Comparison of ENCODE assay signal across 19 cellular contexts in genomic region chr13:38922170-38922569, GRCh38.
A peak's percentile ranks its signal among the peaks of the same experiment; 100 is the strongest.
DNase-seq lines count a peak whose midpoint lies in the region; ATAC-seq, FAIRE-seq and TF ChIP-seq lines count a peak whose summit lies in the region.
"Had no signal": no experiment of that assay in that cellular context is flagged by ENCODE, and none has a peak within 500 bp of the region (broad histone marks: within the 10 kb centered on the region; RNA-seq: fewer than 3 reads in every experiment).

No MANE protein-coding gene starts in this region.

- no peak overlapping the region for H2AK9ac ChIP-seq in IMR-90 (replicated peaks; ENCODE audit: low read depth, low read length, poor library complexity)

- TF ChIP-seq RAD21 in IMR-90 (IDR thresholded peaks at IDR 0.05; ENCODE audit: low read length) (no peak), H1 (IDR thresholded peaks at IDR 0.05 in 1 of 2, conservative IDR thresholded peaks at IDR 0.05 in 1 of 2; ENCODE audit: low read depth in 2 of 2, low read length in 2 of 2) (no peak), SK-N-SH (IDR thresholded peaks at IDR 0.05; ENCODE audit: low read length) (no peak)

- no peak overlapping the region for H3K4me3 ChIP-seq in IMR-90 (ENCODE audit: insufficient read depth, low read depth, low read length)
- no peak overlapping the region for H3K4me3 ChIP-seq in H1 (ENCODE audit: extremely low read depth in 1 of 4, insufficient read depth in 2 of 4, low read depth in 3 of 4, low read length in 4 of 4)
- H3K4me3 ChIP-seq in neuronal stem cell (ENCODE audit: low read length in 2 of 2): no peak overlapping the region
- no peak overlapping the region for H3K4me3 ChIP-seq in SK-N-SH (ENCODE audit: low read depth in 2 of 2, low read length in 1 of 2)
- H3K4me3 ChIP-seq: GM12878, GM23248, HAP-1 had no signal

- TF ChIP-seq CTCF in IMR-90 (conservative IDR thresholded peaks at IDR 0.05; ENCODE audit: low read depth, low read length): no peak
- TF ChIP-seq CTCF in H1 (IDR thresholded peaks at IDR 0.05; ENCODE audit: control extremely low read depth in 1 of 3, insufficient read depth in 1 of 3, low read depth in 1 of 3, low read length in 3 of 3): no peak
- no peak for TF ChIP-seq CTCF in SK-N-SH (IDR thresholded peaks at IDR 0.05)

- H3K4ac ChIP-seq in IMR-90 (ENCODE audit: low read depth, low read length) (no peak overlapping the region), H1 (replicated peaks; ENCODE audit: insufficient read length, low read depth, low read length) (no peak overlapping the region), neuronal stem cell (ENCODE audit: low read length) (no peak overlapping the region)

- dilution Hi-C loops in IMR-90 (cut with HindIII; ENCODE audit: low sequenced_read_pairs, unreplicated experiment): no loop called here

- H4K20me1 ChIP-seq in IMR-90 (ENCODE audit: insufficient read depth, low read length) (no peaks in the 10 kb centered on the region), H1 (replicated peaks in 1 of 2; ENCODE audit: control insufficient read depth in 1 of 2, insufficient read depth in 2 of 2, low read length in 2 of 2) (no peaks in the 10 kb centered on the region), SK-N-SH (ENCODE audit: insufficient read depth) (no peaks in the 10 kb centered on the region)

- BruUV-seq in IMR-90 (replicated peaks; lab: Mats Ljungman, UMichigan): no TSS peak

- intact Hi-C loops in IMR-90 (cut with micrococcal nuclease): no loop called here

- H3K9me1 ChIP-seq in IMR-90 (ENCODE audit: insufficient read depth, low read length): no peaks in the 10 kb centered on the region

- H2BK5ac ChIP-seq in IMR-90 (ENCODE audit: low read depth, low read length, poor library complexity, severe bottlenecking) (no peak overlapping the region), H1 (ENCODE audit: low read depth, low read length) (no peak overlapping the region), neuronal stem cell (ENCODE audit: low read length) (no peak overlapping the region)

- H3K36me3 ChIP-seq in IMR-90 (ENCODE audit: control insufficient read depth, insufficient read depth, low read length): no peaks in the 10 kb centered on the region
- H3K36me3 ChIP-seq in H1 (ENCODE audit: control insufficient read depth in 2 of 4, insufficient read depth in 4 of 4, low read length in 3 of 4): no peaks in the 10 kb centered on the region
- H3K36me3 ChIP-seq in neuronal stem cell (replicated peaks in 1 of 2; ENCODE audit: control insufficient read depth in 2 of 2, insufficient read depth in 2 of 2, low read length in 2 of 2): peaks cover 0 to 1% of the 10 kb centered on the region in 2 donors
- no peaks in the 10 kb centered on the region for H3K36me3 ChIP-seq in SK-N-SH (replicated peaks in 1 of 2; ENCODE audit: control insufficient read depth in 1 of 2, insufficient read depth in 2 of 2, low read length in 1 of 2)
- H3K36me3 ChIP-seq: HAP-1 had no signal

- H4K91ac ChIP-seq in IMR-90 (ENCODE audit: insufficient read depth, low read depth, low read length) (no peak overlapping the region), H1 (replicated peaks; ENCODE audit: insufficient read length, low read length) (no peak overlapping the region), neuronal stem cell (ENCODE audit: low read depth, low read length, poor library complexity) (no peak overlapping the region)

- H3K18ac ChIP-seq in IMR-90 (ENCODE audit: low read depth, low read length) (no peak overlapping the region), H1 (ENCODE audit: extremely low read depth, low read length) (no peak overlapping the region), neuronal stem cell (ENCODE audit: low read length) (no peak overlapping the region)

- H3K27me3 ChIP-seq in IMR-90 (ENCODE audit: control insufficient read depth, insufficient read depth, low read length): no peaks in the 10 kb centered on the region
- H3K27me3 ChIP-seq in H1 (replicated peaks in 1 of 4; ENCODE audit: control insufficient read depth in 3 of 4, extremely low read depth in 1 of 4, insufficient read depth in 3 of 4, low read length in 3 of 4): no peaks in the 10 kb centered on the region
- no peaks in the 10 kb centered on the region for H3K27me3 ChIP-seq in neuronal stem cell (ENCODE audit: control insufficient read depth in 3 of 3, insufficient read depth in 3 of 3, low read depth in 1 of 3, low read length in 3 of 3)
- no peaks in the 10 kb centered on the region for H3K27me3 ChIP-seq in SK-N-SH (ENCODE audit: insufficient read depth)

- TF ChIP-seq EP300 in H1 (IDR thresholded peaks at IDR 0.05; ENCODE audit: borderline replicate concordance in 1 of 2, low read depth in 2 of 2, low read length in 2 of 2) (no peak), SK-N-SH (IDR thresholded peaks at IDR 0.05; ENCODE audit: borderline replicate concordance in 1 of 2, low read depth in 1 of 2, low read length in 1 of 2) (no peak)

- CTCF ChIA-PET in IMR-90 (lab: Yijun Ruan, JAX) (interaction anchor here (0.7 kb wide), 1 partner anchor 222 kb away, joined by 3 read pairs; no protein-coding TSS in a partner anchor), H1 (lab: Charles Lee; ENCODE audit: partially characterized antibody) (interaction anchor here (0.9 to 1.2 kb wide), 2 partner anchors 51 to 219 kb away, joined by 3 read pairs; no protein-coding TSS in a partner anchor), SK-N-SH (lab: Yijun Ruan, JAX) (interaction anchor here (0.8 to 1.1 kb wide), 3 partner anchors 12 to 46 kb away, joined by 3 read pairs; no protein-coding TSS in a partner anchor)

- POLR2A ChIA-PET in IMR-90 (lab: Charles Lee; ENCODE audit: unreplicated experiment): no interaction called here
- POLR2A ChIA-PET in H1 (lab: Charles Lee; ENCODE audit: partially characterized antibody): no interaction called here
- POLR2A ChIA-PET in SK-N-SH (lab: Yijun Ruan, JAX): no interaction called here

- no peak overlapping the region for H3K4me2 ChIP-seq in IMR-90 (ENCODE audit: low read depth, low read length)
- no peak overlapping the region for H3K4me2 ChIP-seq in H1 (ENCODE audit: insufficient read depth in 1 of 2, low read depth in 2 of 2, low read length in 2 of 2)
- H3K4me2 ChIP-seq in neuronal stem cell (ENCODE audit: insufficient read depth, low read length, poor library complexity, severe bottlenecking): no peak overlapping the region
- H3K4me2 ChIP-seq in SK-N-SH: no peak overlapping the region

- H3F3A ChIP-seq in SK-N-SH (replicated peaks; ENCODE audit: insufficient read depth): no peaks in the 10 kb centered on the region

- no peaks in the 10 kb centered on the region for H3K4me1 ChIP-seq in IMR-90 (ENCODE audit: control insufficient read depth, insufficient read depth, low read length)
- peaks cover 0 to 3% (median 0%) of the 10 kb centered on the region in 4 experiments; a peak in 1 of 7 replicates for H3K4me1 ChIP-seq in H1 (replicated peaks in 1 of 4; ENCODE audit: control insufficient read depth in 3 of 4, insufficient read depth in 4 of 4, low read length in 3 of 4)
- peaks cover 3 to 5% of the 10 kb centered on the region in 2 donors for H3K4me1 ChIP-seq in neuronal stem cell (ENCODE audit: control insufficient read depth in 2 of 2, insufficient read depth in 1 of 2, low read depth in 1 of 2, low read length in 2 of 2)
- H3K4me1 ChIP-seq in SK-N-SH (ENCODE audit: control insufficient read depth in 1 of 2, insufficient read depth in 2 of 2, low read depth in 1 of 2, low read length in 1 of 2): no peaks in the 10 kb centered on the region
- H3K4me1 ChIP-seq: HAP-1 had no signal

- H3K27ac ChIP-seq in IMR-90 (ENCODE audit: insufficient read depth, low read length) (no peak overlapping the region), H1 (ENCODE audit: low read depth, low read length) (no peak overlapping the region), neuronal stem cell (replicated peaks; ENCODE audit: low read length) (no peak overlapping the region), SK-N-SH (ENCODE audit: low read depth in 2 of 2, low read length in 1 of 2) (no peak overlapping the region)
- H3K27ac ChIP-seq: GM23248 had no signal

- H2AFZ ChIP-seq in IMR-90 (replicated peaks; ENCODE audit: low read length, poor library complexity) (no peak overlapping the region), H1 (ENCODE audit: low read length) (peak overlapping the region; percentile 89), neuronal stem cell (ENCODE audit: low read length) (peak overlapping the region; percentile 65), SK-N-SH (ENCODE audit: low read depth) (no peak overlapping the region)
- H2AFZ ChIP-seq: GM23248 had no signal

- DNase-seq in IMR-90 (no peak), H1 (ENCODE audit: low read depth in 1 of 2, low spot score in 2 of 2) (no peak), neuronal stem cell (ENCODE audit: low spot score) (no peak), NCI-H2107 (lab: John Stamatoyannopoulos, UW) (no peak), SK-N-SH (no peak), NCI-H1694 (lab: John Stamatoyannopoulos, UW) (no peak)
- DNase-seq: C1 segment of cervical spinal cord; CD4-positive, alpha-beta memory T cell; COR-L47; DMS 273 treated with DMSO at 0.1 percent for 48 hours; DMS79; EL; GDM1; GM23248; HFFc6 had no signal

- H3K23me2 ChIP-seq in H1 (ENCODE audit: low read depth, low read length): no peaks in the 10 kb centered on the region; the same call in 1 of the 2 replicates

- ATAC-seq in IMR-90 (ENCODE audit: low read depth): no peak
- ATAC-seq: GM12878 had no signal

- no peak for FAIRE-seq in H1 (lab: Jason Lieb, UNC)
- FAIRE-seq: GM12878, GM19239, H54 had no signal

- H4K8ac ChIP-seq in IMR-90 (ENCODE audit: low read depth in 2 of 2, low read length in 2 of 2) (no peak overlapping the region), H1 (ENCODE audit: extremely low read depth, insufficient read depth, low read length) (no peak overlapping the region), neuronal stem cell (ENCODE audit: low read depth, low read length) (no peak overlapping the region)

- H2BK120ac ChIP-seq in IMR-90 (ENCODE audit: low read depth, low read length): no peak overlapping the region
- H2BK120ac ChIP-seq in H1 (replicated peaks; ENCODE audit: low read depth, low read length): no peak overlapping the region
- H2BK120ac ChIP-seq in neuronal stem cell (ENCODE audit: low read depth, low read length): no peak overlapping the region

- no peaks in the 10 kb centered on the region for H3K9me2 ChIP-seq in SK-N-SH

- H3K23ac ChIP-seq in IMR-90 (ENCODE audit: low read depth, low read length) (no peak overlapping the region), H1 (ENCODE audit: insufficient read length) (no peak overlapping the region), neuronal stem cell (ENCODE audit: low read depth, low read length, poor library complexity) (no peak overlapping the region)

- H3K79me1 ChIP-seq in IMR-90 (ENCODE audit: low read depth in 1 of 2, low read length in 2 of 2) (no peaks in the 10 kb centered on the region), H1 (ENCODE audit: low read depth, low read length) (no peaks in the 10 kb centered on the region), neuronal stem cell (ENCODE audit: low read depth, low read length) (no peaks in the 10 kb centered on the region)

- in situ Hi-C loops in IMR-90 (cut with MboI; ENCODE audit: low sequenced_read_pairs): no loop called here

- WGBS in IMR-90 (ENCODE audit: extremely low coverage in 2 of 2, insufficient read length in 1 of 2), 2 experiments: no CpG with 5 or more reads among the region's 1 CpG
- WGBS in H1 (ENCODE audit: extremely low coverage in 1 of 2, insufficient coverage in 1 of 2, insufficient read length in 1 of 2, insufficient replicate concordance in 2 of 2, low coverage in 1 of 2, low lambda C conversion rate in 2 of 2, missing lambda C conversion rate in 1 of 2), 2 experiments: 74% methylated on average over 1 of the region's 1 CpG; no CpG with 5 or more reads in 1 of the 2 experiments
- WGBS in neuronal stem cell (ENCODE audit: extremely low coverage in 2 of 2, insufficient read length in 2 of 2, insufficient replicate concordance in 1 of 2), 2 donors: no CpG with 5 or more reads among the region's 1 CpG
- WGBS in SK-N-SH (ENCODE audit: low lambda C conversion rate): 3% methylated on average over 1 of the region's 1 CpG

- H2BK20ac ChIP-seq in IMR-90 (ENCODE audit: low read depth, low read length) (no peak overlapping the region), H1 (ENCODE audit: low read length) (no peak overlapping the region)

- H2AK5ac ChIP-seq in IMR-90 (ENCODE audit: low read depth, low read length): no peak overlapping the region
- no peak overlapping the region for H2AK5ac ChIP-seq in H1 (ENCODE audit: low read depth, low read length)
- no peak overlapping the region for H2AK5ac ChIP-seq in neuronal stem cell (ENCODE audit: low read depth, low read length)

- H4K5ac ChIP-seq in IMR-90 (ENCODE audit: low read depth, low read length) (no peak overlapping the region), H1 (ENCODE audit: insufficient read length, low read depth, low read length) (no peak overlapping the region)

- H3K79me2 ChIP-seq in H1 (ENCODE audit: control insufficient read depth in 1 of 2, insufficient read depth in 2 of 2, low read length in 2 of 2) (no peaks in the 10 kb centered on the region), SK-N-SH (ENCODE audit: insufficient read depth) (no peaks in the 10 kb centered on the region)

- H2BK15ac ChIP-seq in IMR-90 (ENCODE audit: low read depth, low read length) (no peak overlapping the region), H1 (ENCODE audit: low read length) (no peak overlapping the region), neuronal stem cell (ENCODE audit: low read length) (no peak overlapping the region)

- no peak overlapping the region for H2BK12ac ChIP-seq in H1 (ENCODE audit: low read depth, low read length)
- no peak overlapping the region for H2BK12ac ChIP-seq in neuronal stem cell (ENCODE audit: low read length)

- no peak overlapping the region for H3K56ac ChIP-seq in IMR-90 (ENCODE audit: extremely low read depth, insufficient read depth, low read length)
- H3K56ac ChIP-seq in H1 (replicated peaks; ENCODE audit: insufficient read length, low read depth, low read length): no peak overlapping the region

- TF ChIP-seq POLR2A in IMR-90 (IDR thresholded peaks at IDR 0.05; ENCODE audit: low read depth, low read length): no peak
- no peak for TF ChIP-seq POLR2A in H1 (IDR thresholded peaks at IDR 0.05; ENCODE audit: control extremely low read depth in 1 of 2, low read depth in 2 of 2, low read length in 2 of 2)

- H3K9ac ChIP-seq in IMR-90 (ENCODE audit: low read depth, low read length) (no peak overlapping the region), H1 (replicated peaks in 1 of 4; ENCODE audit: extremely low read depth in 1 of 4, low read depth in 3 of 4, low read length in 3 of 4) (no peak overlapping the region), neuronal stem cell (ENCODE audit: low read depth, low read length, poor library complexity) (no peak overlapping the region), SK-N-SH (no peak overlapping the region)
- H3K9ac ChIP-seq: GM23248 had no signal

- H3K9me3 ChIP-seq in IMR-90 (ENCODE audit: control insufficient read depth, insufficient read depth, low read length): peaks cover 2% of the 10 kb centered on the region; the same call in 1 of the 2 replicates
- H3K9me3 ChIP-seq in H1 (ENCODE audit: insufficient read depth in 2 of 2, low read depth in 1 of 2, low read length in 1 of 2): no peaks in the 10 kb centered on the region; a peak in 1 of 4 replicates
- H3K9me3 ChIP-seq in neuronal stem cell (replicated peaks in 1 of 2; ENCODE audit: control insufficient read depth in 2 of 2, insufficient read depth in 1 of 2, low read depth in 1 of 2, low read length in 2 of 2): peaks cover 0 to 2% of the 10 kb centered on the region in 2 donors
- H3K9me3 ChIP-seq in SK-N-SH: no peaks in the 10 kb centered on the region
- H3K9me3 ChIP-seq: HAP-1 had no signal

- H3K14ac ChIP-seq in IMR-90 (replicated peaks; ENCODE audit: low read depth, low read length) (no peak overlapping the region), H1 (ENCODE audit: insufficient read length) (no peak overlapping the region), neuronal stem cell (ENCODE audit: low read length) (no peak overlapping the region)

Comparison
In these comparisons a context has a peak if more than half of its experiments do, and no peak if none do; other contexts are left out.
1. H2AFZ ChIP-seq: peak in H1 (single experiment) and neuronal stem cell (single experiment); none in IMR-90 (single experiment) and SK-N-SH (single experiment).